In the genomic region with DNA sequence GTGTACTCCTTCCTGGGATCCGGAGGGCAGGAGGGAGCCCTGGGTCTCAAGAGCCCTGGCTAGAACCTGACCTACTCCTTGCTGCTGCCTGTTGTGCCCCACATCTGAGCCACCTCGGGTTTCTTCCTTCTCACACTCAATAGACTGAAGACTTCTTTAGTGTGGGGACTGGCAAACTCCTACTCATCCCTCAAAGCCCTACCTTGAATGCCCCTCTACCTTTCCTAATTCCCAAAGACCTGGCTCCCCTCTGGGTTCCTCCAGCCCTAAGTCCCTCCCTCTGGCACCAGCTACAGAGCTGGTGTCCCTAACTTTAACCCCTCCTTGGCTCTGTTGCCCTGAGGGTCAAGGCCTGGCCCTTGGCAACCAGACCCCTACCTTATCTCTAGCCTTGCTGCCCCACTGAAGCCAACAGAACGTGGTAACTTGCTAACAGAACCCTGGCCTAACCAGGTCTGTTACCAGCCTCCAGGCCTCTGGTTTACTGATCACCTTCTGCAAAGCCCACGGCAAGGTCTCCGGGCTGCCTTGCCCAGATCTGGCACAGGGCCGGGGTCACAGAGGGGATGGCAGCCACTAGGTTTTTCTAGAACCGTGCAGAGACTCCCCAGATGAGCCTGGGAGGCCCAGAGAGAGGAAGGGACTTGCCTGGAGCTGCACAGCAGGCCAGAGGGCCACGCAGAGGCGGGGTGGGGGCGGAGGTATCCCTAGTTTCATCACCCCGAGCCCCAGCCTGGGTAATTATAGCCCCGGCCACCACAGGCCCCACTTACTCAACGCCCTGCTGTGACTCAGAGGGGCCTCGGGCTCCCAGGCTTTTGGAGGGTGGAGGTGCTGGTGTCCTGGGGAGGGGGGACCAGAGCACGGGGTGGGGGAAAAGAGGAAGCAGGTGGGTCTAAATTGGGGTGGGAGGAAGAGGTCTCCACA, we compare ENCODE assay signal across 8 cellular contexts. TPM values are rescaled to one million over a fixed set of nuclear protein-coding genes. Genes with fewer than 3 reads are reported as not detected.
DNase-seq lines count a peak whose midpoint lies in the region; ATAC-seq and TF ChIP-seq lines count a peak whose summit lies in the region.

No MANE protein-coding gene starts in this region.

- peak overlapping the region; percentile 3; the same call in 1 of the 2 replicates for H3K9ac ChIP-seq in IMR-90 (ENCODE audit: low read depth, low read length)
- H3K9ac ChIP-seq in muscle layer of colon (ENCODE audit: low read length) = no peak overlapping the region

- H2AFZ ChIP-seq in ACC112 (ENCODE audit: low read length, unreplicated experiment) (no peak overlapping the region), IMR-90 (replicated peaks; ENCODE audit: low read length, poor library complexity) (peak overlapping the region; percentile 13)

- BruUV-seq in IMR-90 (replicated peaks; lab: Mats Ljungman, UMichigan) = no TSS peak

- H3K14ac ChIP-seq in IMR-90 (replicated peaks; ENCODE audit: low read depth, low read length) = no peak overlapping the region

- peak overlapping the region; percentile 40; the same call in 1 of the 2 replicates for H3K4me3 ChIP-seq in ACC112 (ENCODE audit: low read depth, low read length)
- H3K4me3 ChIP-seq in IMR-90 (ENCODE audit: insufficient read depth, low read depth, low read length) = no peak overlapping the region
- no peak overlapping the region for H3K4me3 ChIP-seq in brain microvascular endothelial cell (ENCODE audit: low read depth, low read length)
- H3K4me3 ChIP-seq in muscle layer of colon (ENCODE audit: low read depth in 1 of 2, low read length in 2 of 2) = peak overlapping the region in 1 of 2 donors; percentile 7

- no peaks in the 10 kb centered on the region for H3K9me3 ChIP-seq in IMR-90 (ENCODE audit: control insufficient read depth, insufficient read depth, low read length)
- no peaks in the 10 kb centered on the region for H3K9me3 ChIP-seq in muscle layer of colon (ENCODE audit: low read length)

- intact Hi-C loops in IMR-90 (cut with micrococcal nuclease) = no loop called here

- no peak overlapping the region for H4K91ac ChIP-seq in IMR-90 (ENCODE audit: insufficient read depth, low read depth, low read length)

- H2BK5ac ChIP-seq in IMR-90 (ENCODE audit: low read depth, low read length, poor library complexity, severe bottlenecking) = peak overlapping the region; percentile 49

- no peak for TF ChIP-seq RAD21 in IMR-90 (IDR thresholded peaks at IDR 0.05; ENCODE audit: low read length)

- H3K9me1 ChIP-seq in IMR-90 (ENCODE audit: insufficient read depth, low read length) = peaks cover 10% of the 10 kb centered on the region

- no peak overlapping the region for H3K18ac ChIP-seq in IMR-90 (ENCODE audit: low read depth, low read length)

- no peak for TF ChIP-seq POLR2A in IMR-90 (IDR thresholded peaks at IDR 0.05; ENCODE audit: low read depth, low read length)

- TF ChIP-seq CTCF in IMR-90 (conservative IDR thresholded peaks at IDR 0.05; ENCODE audit: low read depth, low read length) (no peak), brain microvascular endothelial cell (IDR thresholded peaks at IDR 0.05; ENCODE audit: low read depth, low read length, missing control alignments) (no peak)

- POLR2A ChIA-PET in IMR-90 (lab: Charles Lee; ENCODE audit: unreplicated experiment) = no interaction called here

- DNase-seq in IMR-90 = peak; percentile 55
- peak; percentile 31 for DNase-seq in brain microvascular endothelial cell

- H3K79me1 ChIP-seq in IMR-90 (ENCODE audit: low read depth in 1 of 2, low read length in 2 of 2) = peaks cover 10 to 58% of the 10 kb centered on the region in 2 experiments

- peak overlapping the region; percentile 65 for H2AK9ac ChIP-seq in IMR-90 (replicated peaks; ENCODE audit: low read depth, low read length, poor library complexity)

- in situ Hi-C loops in IMR-90 (cut with MboI; ENCODE audit: low sequenced_read_pairs) = no loop called here
- in situ Hi-C loops in brain microvascular endothelial cell (cut with HindIII; ENCODE audit: low pct_ligation_motif_present, low sequenced_read_pairs) = no loop called here

- H2BK120ac ChIP-seq in IMR-90 (ENCODE audit: low read depth, low read length) = no peak overlapping the region

- H3K4ac ChIP-seq in IMR-90 (ENCODE audit: low read depth, low read length) = peak overlapping the region; percentile 10; the same call in 1 of the 2 replicates

- H4K20me1 ChIP-seq in IMR-90 (ENCODE audit: insufficient read depth, low read length) = peaks cover 88% of the 10 kb centered on the region

- CTCF ChIA-PET in IMR-90 (lab: Yijun Ruan, JAX) = interaction anchor here (0.5 kb wide), 1 partner anchor 756 kb away, joined by 3 read pairs; no protein-coding TSS in a partner anchor

- peak overlapping the region; percentile 70; the same call in 1 of the 2 replicates for H2AK5ac ChIP-seq in IMR-90 (ENCODE audit: low read depth, low read length)

- dilution Hi-C loops in IMR-90 (cut with HindIII; ENCODE audit: low sequenced_read_pairs, unreplicated experiment) = no loop called here

- no peak overlapping the region for H2BK20ac ChIP-seq in IMR-90 (ENCODE audit: low read depth, low read length)

- H3K4me1 ChIP-seq in ACC112 (ENCODE audit: control insufficient read depth, insufficient read depth, low read length, unreplicated experiment) = peaks cover 21% of the 10 kb centered on the region
- peaks cover 19% of the 10 kb centered on the region for H3K4me1 ChIP-seq in IMR-90 (ENCODE audit: control insufficient read depth, insufficient read depth, low read length)
- peaks cover 10% of the 10 kb centered on the region for H3K4me1 ChIP-seq in muscle layer of colon (ENCODE audit: insufficient read depth, low read length)

- 0 out of 2 replicates have a peak overlapping the region, but pooled peaks have one; percentile 8 for H3K4me2 ChIP-seq in IMR-90 (ENCODE audit: low read depth, low read length)

- H3K27me3 ChIP-seq in ACC112 (ENCODE audit: insufficient read depth, low read length) = no peaks in the 10 kb centered on the region
- no peaks in the 10 kb centered on the region for H3K27me3 ChIP-seq in IMR-90 (ENCODE audit: control insufficient read depth, insufficient read depth, low read length)
- H3K27me3 ChIP-seq in brain microvascular endothelial cell (replicated peaks) = no peaks in the 10 kb centered on the region
- no peaks in the 10 kb centered on the region for H3K27me3 ChIP-seq in muscle layer of colon (ENCODE audit: control insufficient read depth in 1 of 2, insufficient read depth in 2 of 2, low read length in 2 of 2)

- no peak overlapping the region for H4K5ac ChIP-seq in IMR-90 (ENCODE audit: low read depth, low read length)

- H3K79me2 ChIP-seq in ACC112 (ENCODE audit: control insufficient read depth, insufficient read depth, low read length, unreplicated experiment) = peaks cover 83% of the 10 kb centered on the region

- H3K27ac ChIP-seq in ACC112 (ENCODE audit: low read depth, low read length) = peak overlapping the region; percentile 88
- H3K27ac ChIP-seq in IMR-90 (ENCODE audit: insufficient read depth, low read length) = peak overlapping the region; percentile 75; the same call in 1 of the 2 replicates
- H3K27ac ChIP-seq in brain microvascular endothelial cell = peak overlapping the region; percentile 74
- peak overlapping the region; percentile 52 for H3K27ac ChIP-seq in muscle layer of colon (ENCODE audit: low read depth, low read length)

- 96% methylated on average over 5 of the region's 15 CpGs; no CpG with 5 or more reads in 1 of the 2 experiments for WGBS in IMR-90 (ENCODE audit: extremely low coverage in 2 of 2, insufficient read length in 1 of 2), 2 experiments

- H4K8ac ChIP-seq in IMR-90 (ENCODE audit: low read depth in 2 of 2, low read length in 2 of 2) = 0 out of 4 replicates have a peak overlapping the region, but pooled peaks of 1 of the 2 experiments have one; percentile 19

- H3K56ac ChIP-seq in IMR-90 (ENCODE audit: extremely low read depth, insufficient read depth, low read length) = no peak overlapping the region

- ATAC-seq in IMR-90 (ENCODE audit: low read depth) (peak; percentile 68), GM21515 (IDR thresholded peaks at IDR 0.05; ENCODE audit: unreplicated experiment) (no peak), GM19397 (IDR thresholded peaks at IDR 0.05; ENCODE audit: unreplicated experiment) (no peak), GM18498 (IDR thresholded peaks at IDR 0.05; ENCODE audit: unreplicated experiment) (no peak), HG02798 (IDR thresholded peaks at IDR 0.05; ENCODE audit: poor library complexity, unreplicated experiment) (no peak)

- peak overlapping the region; percentile 39; the same call in 1 of the 2 replicates for H3K23ac ChIP-seq in IMR-90 (ENCODE audit: low read depth, low read length)

- H3K36me3 ChIP-seq in ACC112 (ENCODE audit: insufficient read depth, low read length) (peaks cover 7% of the 10 kb centered on the region; the same call in 1 of the 2 replicates), IMR-90 (ENCODE audit: control insufficient read depth, insufficient read depth, low read length) (peaks cover 59% of the 10 kb centered on the region), brain microvascular endothelial cell (replicated peaks) (peaks cover 51% of the 10 kb centered on the region), muscle layer of colon (ENCODE audit: insufficient read depth, low read length) (peaks cover 28% of the 10 kb centered on the region)

- no peak overlapping the region for H2BK15ac ChIP-seq in IMR-90 (ENCODE audit: low read depth, low read length)

TF ChIP-seq in IMR-90, 13 proteins besides CTCF, POLR2A, EP300 and RAD21:
- no peak for TF ChIP-seq SMC3 (IDR thresholded peaks at IDR 0.05; ENCODE audit: low read depth, low read length)
- TF ChIP-seq FOS (IDR thresholded peaks at IDR 0.05; ENCODE audit: low read depth, low read length) = 0 out of 2 replicates have a peak, but pooled peaks have one; percentile 43
- peak; percentile 63; the same call in 1 of the 2 replicates for TF ChIP-seq MAZ (IDR thresholded peaks at IDR 0.05; ENCODE audit: borderline replicate concordance, low read depth, low read length)
- TF ChIP-seq CEBPB (IDR thresholded peaks at IDR 0.05; ENCODE audit: low read depth, low read length) = peak; percentile 82

RNA-seq across cellular contexts. Expression of a gene that starts 15.3 kb away (rescaled TPM):
- 3.2 and 4.2 TPM in 2 replicates for total RNA-seq in IMR-90 (2012; rRNA removed)
- 10.3 and 14.7 TPM in 2 replicates for polyA plus RNA-seq in IMR-90 (2012; rRNA removed)
- polyA plus RNA-seq in IMR-90 (2012; cell fraction: cytosol; rRNA removed) = 6.9 and 17.2 TPM in 2 replicates
- polyA plus RNA-seq in IMR-90 (2012; cell fraction: nucleus; rRNA removed; ENCODE audit: low replicate concordance) = 22.8 and 55.1 TPM in 2 replicates

RNA-seq across cellular contexts. Expression of a gene that starts 43.9 kb away (rescaled TPM):
- total RNA-seq in IMR-90 (2012; rRNA removed) = 10.8 and 13.6 TPM in 2 replicates
- 12.1 and 16.6 TPM in 2 replicates for polyA plus RNA-seq in IMR-90 (2012; rRNA removed)
- 11.9 and 21.3 TPM in 2 replicates for polyA plus RNA-seq in IMR-90 (2012; cell fraction: cytosol; rRNA removed)
- 12.0 and 20.3 TPM in 2 replicates for polyA plus RNA-seq in IMR-90 (2012; cell fraction: nucleus; rRNA removed; ENCODE audit: low replicate concordance)
